Comparison of ENCODE assay signal across 32 cellular contexts in the genomic region with DNA sequence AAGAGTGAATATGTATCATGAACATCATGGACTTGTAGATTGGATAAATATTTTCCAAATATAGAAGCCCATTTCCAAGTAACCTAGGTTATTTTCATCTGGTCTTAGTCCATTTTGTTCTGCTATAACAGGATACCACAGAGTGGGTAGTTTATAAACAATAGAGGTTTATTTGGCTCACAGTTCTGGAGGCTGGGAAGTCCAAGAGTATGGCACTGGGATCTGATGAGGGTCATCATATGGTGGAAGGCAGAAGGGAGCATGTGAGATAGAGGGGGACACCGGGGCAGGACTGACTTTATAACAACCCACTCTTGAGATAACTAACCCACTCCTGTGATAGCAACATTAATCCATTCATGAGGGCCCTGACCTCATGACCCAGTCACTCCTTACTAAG.
"Had no signal": no experiment of that assay in that cellular context is flagged by ENCODE, and none has a peak within 500 bp of the region (broad histone marks: within the 10 kb centered on the region; RNA-seq: fewer than 3 reads in every experiment).

No MANE protein-coding gene starts in this region.

- H3K9me3 ChIP-seq: adrenal gland, ascending aorta had no signal

- H3K4me1 ChIP-seq: ascending aorta had no signal

- H3K27me3 ChIP-seq: adrenal gland, ascending aorta, cardiac muscle cell had no signal

- FAIRE-seq: bronchial epithelial cell, TTC549 had no signal

- H3K36me3 ChIP-seq: adrenal gland, ascending aorta, cardiac muscle cell had no signal

- ATAC-seq: activated CD8-positive, alpha-beta T cell treated with anti-CD3 and anti-CD28 coated beads for 36 hours; activated naive CD4-positive, alpha-beta T cell treated with anti-CD3 and anti-CD28 coated beads, Interleukin-2, amount 50 U/mL, for 72 hours; activated T-cell treated with anti-CD3 and anti-CD28 coated beads, Interleukin-2, amount 50 U/mL, for 4 hours; activated T-cell treated with anti-CD3 and anti-CD28 coated beads, Interleukin-2, amount 50 U/mL, for 72 hours; activated T-helper 17 cell treated with anti-CD3 and anti-CD28 coated beads, Interleukin-2, amount 50 U/mL, for 72 hours had no signal

- H3K4me3 ChIP-seq: adrenal gland, ascending aorta, cardiac muscle cell had no signal

- H3K27ac ChIP-seq: adrenal gland, ascending aorta, cardiac muscle cell, VCaP had no signal

- DNase-seq: activated B cell treated with CpG ODN at 0.5 μM for 24 hours; activated CD4-positive, alpha-beta memory T cell treated with anti-CD3 and anti-CD28 coated beads for 36 hours; activated CD4-positive, alpha-beta T cell treated with anti-CD3 and anti-CD28 coated beads for 4 hours; activated CD4-positive, alpha-beta T cell treated with anti-CD3 and anti-CD28 coated beads, Interleukin-2, amount 10 ng/mL, durations not matched to agents 24 days and 14 days; activated CD4-positive, alpha-beta T cell treated with anti-CD3 and anti-CD28 coated beads, Interleukin-2, amount 50 U/mL, for 1 hour; activated CD4-positive, alpha-beta T cell treated with anti-CD3 and anti-CD28 coated beads, Interleukin-2, amount 50 U/mL, for 4 hours; activated CD4-positive, CD25-positive, alpha-beta regulatory T cell treated with anti-CD3 and anti-CD28 coated beads, Interleukin-2, amount 50 U/mL, for 72 hours; activated CD8-positive, alpha-beta memory T cell treated with anti-CD3 and anti-CD28 coated beads, Interleukin-2, amount 50 U/mL, for 4 hours; activated CD8-positive, alpha-beta T cell treated with anti-CD3 and anti-CD28 coated beads for 36 hours; activated effector memory CD4-positive, alpha-beta T cell treated with anti-CD3 and anti-CD28 coated beads, Interleukin-2, amount 50 U/mL, for 16 hours; activated gamma-delta T cell treated with Interleukin-2 at 50 U/mL for 16 hours; activated naive CD4-positive, alpha-beta T cell; activated naive CD4-positive, alpha-beta T cell treated with anti-CD3 and anti-CD28 coated beads for 36 hours; activated naive CD4-positive, alpha-beta T cell treated with anti-CD3 and anti-CD28 coated beads, Interleukin-2, amount 50 U/mL, for 16 hours; activated naive CD8-positive, alpha-beta T cell treated with anti-CD3 and anti-CD28 coated beads for 36 hours; activated T-cell treated with anti-CD3 and anti-CD28 coated beads for 4 hours; activated T-cell treated with anti-CD3 and anti-CD28 coated beads, Interleukin-2, amount 50 U/mL, for 1 hour; activated T-cell treated with anti-CD3 and anti-CD28 coated beads, Interleukin-2, amount 50 U/mL, for 4 hours; activated T-cell treated with anti-CD3 and anti-CD28 coated beads, Interleukin-2, amount 50 U/mL, for 72 hours; adrenal gland; amniotic stem cell; caudate nucleus; cerebellar nuclear complex; T-helper 2 cell; T-helper 9 cell had no signal
